In genomic region chr9:87963770-87964169, GRCh38 we compare ENCODE assay signal across 39 cellular contexts. TPM values are rescaled to one million over a fixed set of nuclear protein-coding genes. Genes with fewer than 3 reads are reported as not detected.
"Had no signal": no experiment of that assay in that cellular context is flagged by ENCODE, and none has a peak within 500 bp of the region (broad histone marks: within the 10 kb centered on the region; RNA-seq: fewer than 3 reads in every experiment).

No MANE protein-coding gene starts in this region.

- H3K4me3 ChIP-seq: adrenal gland, body of pancreas, breast epithelium had no signal

- DNase-seq: activated B cell treated with CpG ODN at 0.5 μM for 24 hours; activated CD4-positive, alpha-beta memory T cell treated with anti-CD3 and anti-CD28 coated beads for 36 hours; activated CD4-positive, alpha-beta T cell treated with anti-CD3 and anti-CD28 coated beads for 4 hours; activated CD4-positive, alpha-beta T cell treated with anti-CD3 and anti-CD28 coated beads, Interleukin-2, amount 50 U/mL, for 1 hour; activated CD4-positive, alpha-beta T cell treated with anti-CD3 and anti-CD28 coated beads, Interleukin-2, amount 50 U/mL, for 4 hours; activated CD4-positive, CD25-positive, alpha-beta regulatory T cell treated with anti-CD3 and anti-CD28 coated beads, Interleukin-2, amount 50 U/mL, for 72 hours; activated CD8-positive, alpha-beta memory T cell treated with anti-CD3 and anti-CD28 coated beads, Interleukin-2, amount 50 U/mL, for 4 hours; activated CD8-positive, alpha-beta T cell treated with anti-CD3 and anti-CD28 coated beads for 36 hours; activated effector memory CD4-positive, alpha-beta T cell treated with anti-CD3 and anti-CD28 coated beads, Interleukin-2, amount 50 U/mL, for 16 hours; activated gamma-delta T cell treated with Interleukin-2 at 50 U/mL for 16 hours; activated naive CD4-positive, alpha-beta T cell; activated naive CD4-positive, alpha-beta T cell treated with anti-CD3 and anti-CD28 coated beads for 36 hours; activated naive CD4-positive, alpha-beta T cell treated with anti-CD3 and anti-CD28 coated beads, Interleukin-2, amount 50 U/mL, for 16 hours; activated naive CD8-positive, alpha-beta T cell treated with anti-CD3 and anti-CD28 coated beads, Interleukin-2, amount 10 ng/mL, durations not matched to agents 7 days and 5 days; activated T-cell treated with anti-CD3 and anti-CD28 coated beads for 4 hours; activated T-cell treated with anti-CD3 and anti-CD28 coated beads, Interleukin-2, amount 50 U/mL, for 1 hour; activated T-cell treated with anti-CD3 and anti-CD28 coated beads, Interleukin-2, amount 50 U/mL, for 4 hours; activated T-cell treated with anti-CD3 and anti-CD28 coated beads, Interleukin-2, amount 50 U/mL, for 72 hours; adrenal gland; amniotic stem cell; aorta; body of pancreas; brain microvascular endothelial cell; central memory CD4-positive, alpha-beta T cell; T-cell; T-helper 17 cell; T1000 had no signal

- H3K9me3 ChIP-seq: adrenal gland, body of pancreas, breast epithelium had no signal

- ATAC-seq: activated CD8-positive, alpha-beta T cell treated with anti-CD3 and anti-CD28 coated beads for 36 hours; activated naive CD4-positive, alpha-beta T cell treated with anti-CD3 and anti-CD28 coated beads, Interleukin-2, amount 50 U/mL, for 72 hours; activated T-cell treated with anti-CD3 and anti-CD28 coated beads, Interleukin-2, amount 50 U/mL, for 4 hours; activated T-cell treated with anti-CD3 and anti-CD28 coated beads, Interleukin-2, amount 50 U/mL, for 72 hours; activated T-helper 17 cell treated with anti-CD3 and anti-CD28 coated beads, Interleukin-2, amount 50 U/mL, for 72 hours; body of pancreas; T-cell; T-helper 17 cell had no signal

- H3K36me3 ChIP-seq: brain microvascular endothelial cell had no signal

- H3K27me3 ChIP-seq: adrenal gland, body of pancreas, brain microvascular endothelial cell, breast epithelium had no signal

- H3K27ac ChIP-seq: adrenal gland, body of pancreas, brain microvascular endothelial cell, breast epithelium, VCaP had no signal

- H3K4me1 ChIP-seq: breast epithelium had no signal

RNA-seq across cellular contexts. Expression of gene SPATA31C1, which starts 46.0 kb away (rescaled TPM):
- total RNA-seq: activated B cell treated with CpG ODN at 0.5 μM for 24 hours; activated CD4-positive, alpha-beta memory T cell treated with anti-CD3 and anti-CD28 coated beads for 36 hours; activated CD4-positive, alpha-beta T cell treated with anti-CD3 and anti-CD28 coated beads, Interleukin-2, amount 10 ng/mL, durations not matched to agents 24 days and 14 days; activated CD8-positive, alpha-beta memory T cell treated with anti-CD3 and anti-CD28 coated beads for 36 hours; activated CD8-positive, alpha-beta T cell treated with anti-CD3 and anti-CD28 coated beads for 36 hours; activated naive CD4-positive, alpha-beta T cell treated with anti-CD3 and anti-CD28 coated beads for 36 hours; activated naive CD4-positive, alpha-beta T cell treated with anti-CD3 and anti-CD28 coated beads, Interleukin-2, amount 50 U/mL, for 72 hours; activated naive CD8-positive, alpha-beta T cell treated with anti-CD3 and anti-CD28 coated beads, Interleukin-2, amount 10 ng/mL, durations not matched to agents 7 days and 5 days; activated T-cell treated with anti-CD3 and anti-CD28 coated beads, Interleukin-2, amount 50 U/mL, for 4 hours; activated T-cell treated with anti-CD3 and anti-CD28 coated beads, Interleukin-2, amount 50 U/mL, for 72 hours; activated T-helper 1 cell treated with anti-CD3 and anti-CD28 coated beads, Interleukin-12 subunit alpha, Interleukin-12 subunit beta, Interleukin-2, Interleukin-4 antibody, amounts not matched to agents 30 ng/mL and 10 ng/mL and 1 ng/mL, durations not matched to agents 14 hours and 24 hours and 36 hours; adrenal gland; aorta; astrocyte; body of pancreas; breast epithelium; cardiac septum; cerebellum; T-cell; T-helper 1 cell treated with Interleukin-12 subunit alpha and Interleukin-12 subunit beta and Interleukin-4 antibody, amounts not matched to agents 30 ng/mL and 1 ng/mL, for 36 hours; T-helper 17 cell; T-helper 2 cell treated with Interferon-gamma antibody and Interleukin-4, amounts not matched to agents 100 ng/mL and 5 ng/mL, for 36 hours had no signal
- polyA plus RNA-seq: adrenal gland, aorta had no signal
